Comparison of ENCODE assay signal across 20 cellular contexts in genomic region chr1:205660361-205660760, GRCh38. TPM values are rescaled to one million over a fixed set of nuclear protein-coding genes. Genes with fewer than 3 reads are reported as not detected.
DNase-seq lines count a peak whose midpoint lies in the region; ATAC-seq and TF ChIP-seq lines count a peak whose summit lies in the region.
"Had no signal": no experiment of that assay in that cellular context is flagged by ENCODE, and none has a peak within 500 bp of the region (broad histone marks: within the 10 kb centered on the region; RNA-seq: fewer than 3 reads in every experiment).

No MANE protein-coding gene starts in this region.

- H3K9me3 Mint-ChIP-seq in IgD-negative memory B cell = no peaks in the 10 kb centered on the region
- H3K9me3 Mint-ChIP-seq in stimulated activated effector memory CD8-positive, alpha-beta T cell treated with anti-CD3 and anti-CD28 coated beads, Interleukin-12 subunit alpha, Interleukin-12 subunit beta, amount 100 ng/mL, for 72 hours = no peaks in the 10 kb centered on the region

- no peak for TF ChIP-seq CTCF in dorsolateral prefrontal cortex (IDR thresholded peaks at IDR 0.05 in 54 of 56, conservative IDR thresholded peaks at IDR 0.05 in 2 of 56; ENCODE audit: low read depth in 1 of 56, partially characterized antibody in 56 of 56)
- no peak for TF ChIP-seq CTCF in BE2C (IDR thresholded peaks at IDR 0.05; ENCODE audit: low read depth, low read length)
- TF ChIP-seq CTCF in brain microvascular endothelial cell (IDR thresholded peaks at IDR 0.05; ENCODE audit: low read depth, low read length, missing control alignments) = no peak

- H3K36me3 Mint-ChIP-seq in IgD-negative memory B cell = no peaks in the 10 kb centered on the region
- no peaks in the 10 kb centered on the region for H3K36me3 Mint-ChIP-seq in stimulated activated effector memory CD8-positive, alpha-beta T cell treated with anti-CD3 and anti-CD28 coated beads, Interleukin-12 subunit alpha, Interleukin-12 subunit beta, amount 100 ng/mL, for 72 hours

- peak overlapping the region in 2 of 11 experiments; percentile 31 to 43; a peak in 1 of 22 replicates for H3K9ac ChIP-seq in BLaER1 treated with 17β-estradiol and CSF1 and Interleukin-3, amounts not matched to agents 10 nM and 100 nM

- H3K4me3 Mint-ChIP-seq in IgD-negative memory B cell = peak overlapping the region in 1 of 4 donors; percentile 65
- H3K4me3 Mint-ChIP-seq in stimulated activated effector memory CD8-positive, alpha-beta T cell treated with anti-CD3 and anti-CD28 coated beads, Interleukin-12 subunit alpha, Interleukin-12 subunit beta, amount 100 ng/mL, for 72 hours = no peak overlapping the region

- H3K27ac ChIP-seq in BLaER1 treated with 17β-estradiol and CSF1 and Interleukin-3, amounts not matched to agents 10 nM and 100 nM = peak overlapping the region in 4 of 11 experiments; percentile 11 to 46 (median 30); a peak in 5 of 22 replicates
- H3K27ac ChIP-seq in dorsolateral prefrontal cortex (peak overlapping the region in 42 of 59 donors; percentile 2 to 100 (median 68)), brain microvascular endothelial cell (no peak overlapping the region)
- H3K27ac ChIP-seq: HL-60, SK-N-MC had no signal

- H3K4me1 Mint-ChIP-seq in IgD-negative memory B cell = peaks cover 21 to 30% (median 27%) of the 10 kb centered on the region in 3 donors
- H3K4me1 Mint-ChIP-seq in stimulated activated effector memory CD8-positive, alpha-beta T cell treated with anti-CD3 and anti-CD28 coated beads, Interleukin-12 subunit alpha, Interleukin-12 subunit beta, amount 100 ng/mL, for 72 hours = peaks cover 6% of the 10 kb centered on the region

- H3K27ac Mint-ChIP-seq in IgD-negative memory B cell = peak overlapping the region in 2 of 3 donors; percentile 69 to 78
- peak overlapping the region; percentile 18 for H3K27ac Mint-ChIP-seq in stimulated activated effector memory CD8-positive, alpha-beta T cell treated with anti-CD3 and anti-CD28 coated beads, Interleukin-12 subunit alpha, Interleukin-12 subunit beta, amount 100 ng/mL, for 72 hours

- H3K4me3 ChIP-seq in BLaER1 treated with 17β-estradiol and CSF1 and Interleukin-3, amounts not matched to agents 10 nM and 100 nM = no peak overlapping the region
- H3K4me3 ChIP-seq in dorsolateral prefrontal cortex (no peak overlapping the region), BE2C (ENCODE audit: low read depth, low read length) (no peak overlapping the region), brain microvascular endothelial cell (ENCODE audit: low read depth, low read length) (no peak overlapping the region)
- H3K4me3 ChIP-seq: SK-N-MC had no signal

- ATAC-seq in stimulated activated effector memory CD8-positive, alpha-beta T cell treated with anti-CD3 and anti-CD28 coated beads, Interleukin-12 subunit alpha, Interleukin-12 subunit beta, amount 100 ng/mL, for 72 hours = no peak

- peaks cover 32 to 68% (median 60%) of the 10 kb centered on the region in 10 experiments for H3K4me1 ChIP-seq in BLaER1 treated with 17β-estradiol and CSF1 and Interleukin-3, amounts not matched to agents 10 nM and 100 nM
- H3K4me1 ChIP-seq in BE2C = no peaks in the 10 kb centered on the region; the same call in 1 of the 2 replicates

- no peaks in the 10 kb centered on the region for H3K27me3 Mint-ChIP-seq in IgD-negative memory B cell

- intact Hi-C loops in dorsolateral prefrontal cortex (cut with DNase I) = loop anchor here (5.0 to 10.0 kb wide), 2 partner anchors 314 to 317 kb away; no protein-coding TSS in a partner anchor

- no peaks in the 10 kb centered on the region for H3K9me3 ChIP-seq in BLaER1 treated with 17β-estradiol and CSF1 and Interleukin-3, amounts not matched to agents 10 nM and 100 nM (replicated peaks in 1 of 11)
- H3K9me3 ChIP-seq in BE2C = no peaks in the 10 kb centered on the region

- H3K36me3 ChIP-seq in BLaER1 treated with 17β-estradiol and CSF1 and Interleukin-3, amounts not matched to agents 10 nM and 100 nM = peaks cover 0 to 12% (median 0%) of the 10 kb centered on the region in 11 experiments; a peak in 3 of 22 replicates
- H3K36me3 ChIP-seq in BE2C (no peaks in the 10 kb centered on the region), brain microvascular endothelial cell (replicated peaks) (no peaks in the 10 kb centered on the region)

- H4K20me1 ChIP-seq in BLaER1 treated with 17β-estradiol and CSF1 and Interleukin-3, amounts not matched to agents 10 nM and 100 nM = peaks cover 0 to 62% (median 0%) of the 10 kb centered on the region in 11 experiments; a peak in 6 of 22 replicates

- no peak for DNase-seq in dorsolateral prefrontal cortex
- DNase-seq in stimulated activated effector memory CD8-positive, alpha-beta T cell treated with anti-CD3 and anti-CD28 coated beads, Interleukin-12 subunit alpha, Interleukin-12 subunit beta, amount 100 ng/mL, for 72 hours (ENCODE audit: low spot score in 2 of 2) = no peak
- DNase-seq in BE2C = no peak
- DNase-seq in cerebellar cortex (ENCODE audit: low spot score) = no peak
- DNase-seq in HuH-7 (ENCODE audit: low spot score) = no peak
- no peak for DNase-seq in brain microvascular endothelial cell
- DNase-seq: C1 segment of cervical spinal cord, DMS79 treated with DMSO at 0.1 percent for 48 hours, GOT3, NCI-H1105 treated with DMSO at 0.1 percent for 48 hours, NCI-H1694, NCI-H2107, NCI-H510A, NCI-H82, OCI-M1, SHP77 had no signal

- H3K27me3 ChIP-seq in BLaER1 treated with 17β-estradiol and CSF1 and Interleukin-3, amounts not matched to agents 10 nM and 100 nM = no peaks in the 10 kb centered on the region
- no peaks in the 10 kb centered on the region for H3K27me3 ChIP-seq in dorsolateral prefrontal cortex
- peaks cover 3% of the 10 kb centered on the region; the same call in 1 of the 2 replicates for H3K27me3 ChIP-seq in BE2C
- H3K27me3 ChIP-seq in brain microvascular endothelial cell (replicated peaks) = no peaks in the 10 kb centered on the region

- in situ Hi-C loops in brain microvascular endothelial cell (cut with HindIII; ENCODE audit: low pct_ligation_motif_present, low sequenced_read_pairs) = loop anchor here (10.0 kb wide), 1 partner anchor 54 kb away; no protein-coding TSS in a partner anchor

- peak overlapping the region in 10 of 11 experiments; percentile 8 to 84 (median 76); a peak in 19 of 22 replicates for H3K4me2 ChIP-seq in BLaER1 treated with 17β-estradiol and CSF1 and Interleukin-3, amounts not matched to agents 10 nM and 100 nM

RNA-seq across cellular contexts. Expression of gene SLC45A3, which starts 19.9 kb away (rescaled TPM):
- polyA plus RNA-seq in IgD-negative memory B cell = 1.9 TPM
- 10 to 100 TPM in 88 of 120 experiments, 1 to 10 TPM in 32; 2.2 to 82.8 (median 15.0) TPM for total RNA-seq in dorsolateral prefrontal cortex
- polyA plus RNA-seq in BE2C (2012; ENCODE audit: insufficient read depth, insufficient read length, low read depth) = 0.26 TPM

RNA-seq across cellular contexts. Expression of gene ELK4, which starts 28.6 kb away (rescaled TPM):
- polyA plus RNA-seq in IgD-negative memory B cell = 4.7 TPM
- total RNA-seq in dorsolateral prefrontal cortex = 10 to 100 TPM; 27.6 to 72.4 (median 41.6) TPM
- polyA plus RNA-seq in BE2C (2012; ENCODE audit: insufficient read depth, insufficient read length, low read depth) = 9.0 TPM
